ENCODE assay signal across 34 cellular contexts in the genomic region with DNA sequence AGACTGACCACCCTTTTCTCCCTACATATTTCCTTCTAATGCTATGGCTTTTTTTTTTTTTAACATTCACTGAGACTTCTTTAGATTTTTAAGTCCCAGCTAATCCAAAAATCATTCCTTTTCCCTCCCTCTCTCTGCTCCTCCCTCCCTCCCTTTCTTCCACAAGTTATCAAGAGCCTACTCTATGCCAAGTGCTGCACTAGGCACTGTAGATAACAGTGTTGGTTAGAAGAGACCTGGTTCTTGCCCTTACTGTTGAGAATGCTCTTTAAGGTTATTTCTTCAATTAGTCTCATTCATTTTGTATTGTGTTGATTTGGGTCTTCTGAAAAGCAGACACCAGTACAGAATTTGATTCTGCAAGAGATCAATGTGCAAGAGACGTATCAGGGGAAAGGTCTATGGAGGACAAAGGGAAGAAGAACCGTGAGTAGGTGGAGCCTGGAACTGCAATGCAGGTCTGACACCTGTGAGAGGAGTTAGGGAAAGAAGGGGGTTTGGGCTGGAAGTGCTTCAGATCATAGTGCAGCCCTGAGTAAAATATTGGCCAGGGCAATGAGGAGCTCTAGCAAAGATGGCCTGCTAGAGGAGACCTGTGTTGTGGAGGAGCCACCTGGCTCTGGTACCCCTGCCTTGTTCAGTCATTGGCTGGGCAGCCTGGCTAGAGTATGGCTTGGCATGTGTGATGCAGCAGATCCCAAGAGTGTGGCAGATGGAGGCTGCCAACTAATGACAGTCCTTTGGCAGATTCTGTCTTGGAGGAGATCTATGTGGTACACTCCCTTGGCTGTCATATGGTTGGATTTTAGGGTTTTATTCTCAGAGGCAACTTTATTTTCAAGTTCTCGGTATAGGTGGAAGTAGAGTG. TPM values are rescaled to one million over a fixed set of nuclear protein-coding genes. Genes with fewer than 3 reads are reported as not detected.
"Had no signal": no experiment of that assay in that cellular context is flagged by ENCODE, and none has a peak within 500 bp of the region (broad histone marks: within the 10 kb centered on the region; RNA-seq: fewer than 3 reads in every experiment).

No MANE protein-coding gene starts in this region.

- H3K4me3 Mint-ChIP-seq: activated naive CD8-positive, alpha-beta T cell; mesothelial cell of epicardium; naive thymus-derived CD8-positive, alpha-beta T cell; stimulated activated naive B cell treated with anti-CD40 and anti-IgM and Interleukin-4, amounts not matched to agents 10 μg/mL and 1 μg/mL and 100 μg/mL, for 72 hours; T-helper 1 cell treated with Interleukin-12 subunit alpha and Interleukin-12 subunit beta and Interleukin-4 antibody, amounts not matched to agents 30 μg/mL and 1 μg/mL, for 36 hours had no signal

- H3K36me3 ChIP-seq: colonic mucosa, esophagus squamous epithelium, ovary, stomach, thyroid gland, upper lobe of left lung, vagina had no signal

- H3K27me3 Mint-ChIP-seq: progenitor cell of endocrine pancreas had no signal

- H3K27me3 ChIP-seq: colonic mucosa, ovary, thyroid gland, upper lobe of left lung, vagina had no signal

- H3K4me3 ChIP-seq: colonic mucosa, esophagus squamous epithelium, ovary, smooth muscle cell, stomach, thyroid gland, upper lobe of left lung, vagina had no signal

- FAIRE-seq: bronchial epithelial cell, endometrium, TTC549 had no signal

- DNase-seq: activated CD4-positive, alpha-beta T cell treated with anti-CD3 and anti-CD28 coated beads for 4 hours; activated CD4-positive, alpha-beta T cell treated with anti-CD3 and anti-CD28 coated beads, Interleukin-2, amount 50 U/mL, for 48 hours; activated CD8-positive, alpha-beta memory T cell treated with anti-CD3 and anti-CD28 coated beads for 24 hours; activated effector memory CD4-positive, alpha-beta T cell treated with Interleukin-2 at 50 U/mL for 16 hours; activated naive CD4-positive, alpha-beta T cell treated with Interleukin-2 at 50 U/mL for 16 hours; anterior cingulate cortex; cerebellar nuclear complex; colonic mucosa; effector CD8-positive, alpha-beta T cell; esophagus squamous epithelium; foreskin melanocyte; islet precursor cell; naive thymus-derived CD8-positive, alpha-beta T cell; ovary; retina; stimulated activated CD4-positive, alpha-beta T cell treated with anti-CD3 and anti-CD28 coated beads, Interleukin-1b, Interleukin-23, amount 100 ng/mL, for 48 hours; stimulated activated CD4-positive, alpha-beta T cell treated with anti-CD3 and anti-CD28 coated beads, Interleukin-4, amount 100 ng/mL, for 4 hours; stimulated activated CD8-positive, alpha-beta memory T cell treated with anti-CD3 and anti-CD28 coated beads, Interleukin-4, amount 100 ng/mL, for 48 hours; stimulated activated naive B cell treated with anti-CD40 and anti-IgM and Interleukin-4, amounts not matched to agents 10 μg/mL and 1 μg/mL and 100 μg/mL, for 72 hours; stomach; T-helper 9 cell; thyroid gland; upper lobe of left lung had no signal

- H3K4me2 ChIP-seq: smooth muscle cell had no signal

- H3K9me3 ChIP-seq: colonic mucosa, esophagus squamous epithelium, ovary, stomach, thyroid gland, upper lobe of left lung, vagina had no signal

- H3K27ac Mint-ChIP-seq: activated naive CD8-positive, alpha-beta T cell; mesothelial cell of epicardium; naive thymus-derived CD8-positive, alpha-beta T cell; progenitor cell of endocrine pancreas; stimulated activated naive B cell treated with anti-CD40 and anti-IgM and Interleukin-4, amounts not matched to agents 10 μg/mL and 1 μg/mL and 100 μg/mL, for 72 hours; T-helper 1 cell treated with Interleukin-12 subunit alpha and Interleukin-12 subunit beta and Interleukin-4 antibody, amounts not matched to agents 30 μg/mL and 1 μg/mL, for 36 hours had no signal

- H3K27ac ChIP-seq: colonic mucosa, epithelial cell of prostate, esophagus squamous epithelium, ovary, stomach, thyroid gland, upper lobe of left lung, vagina, VCaP had no signal

- H3K4me1 ChIP-seq: colonic mucosa, esophagus squamous epithelium, stomach, thyroid gland, upper lobe of left lung, vagina had no signal

- H3K36me3 Mint-ChIP-seq: activated naive CD8-positive, alpha-beta T cell; mesothelial cell of epicardium; stimulated activated naive B cell treated with anti-CD40 and anti-IgM and Interleukin-4, amounts not matched to agents 10 μg/mL and 1 μg/mL and 100 μg/mL, for 72 hours had no signal

- H3K9me3 Mint-ChIP-seq: T-helper 1 cell treated with Interleukin-12 subunit alpha and Interleukin-12 subunit beta and Interleukin-4 antibody, amounts not matched to agents 30 μg/mL and 1 μg/mL, for 36 hours had no signal

- ATAC-seq: naive thymus-derived CD8-positive, alpha-beta T cell; stimulated activated naive B cell treated with anti-CD40 and anti-IgM and Interleukin-4, amounts not matched to agents 10 μg/mL and 1 μg/mL and 100 μg/mL, for 72 hours had no signal

- H3K4me1 Mint-ChIP-seq: mesothelial cell of epicardium; naive thymus-derived CD8-positive, alpha-beta T cell; stimulated activated naive B cell treated with anti-CD40 and anti-IgM and Interleukin-4, amounts not matched to agents 10 μg/mL and 1 μg/mL and 100 μg/mL, for 72 hours had no signal

RNA-seq across cellular contexts. Expression of a gene that starts 9.7 kb away (rescaled TPM):
- total RNA-seq: naive thymus-derived CD8-positive, alpha-beta T cell had no signal
- polyA plus RNA-seq: naive thymus-derived CD8-positive, alpha-beta T cell had no signal
